In the genomic region with DNA sequence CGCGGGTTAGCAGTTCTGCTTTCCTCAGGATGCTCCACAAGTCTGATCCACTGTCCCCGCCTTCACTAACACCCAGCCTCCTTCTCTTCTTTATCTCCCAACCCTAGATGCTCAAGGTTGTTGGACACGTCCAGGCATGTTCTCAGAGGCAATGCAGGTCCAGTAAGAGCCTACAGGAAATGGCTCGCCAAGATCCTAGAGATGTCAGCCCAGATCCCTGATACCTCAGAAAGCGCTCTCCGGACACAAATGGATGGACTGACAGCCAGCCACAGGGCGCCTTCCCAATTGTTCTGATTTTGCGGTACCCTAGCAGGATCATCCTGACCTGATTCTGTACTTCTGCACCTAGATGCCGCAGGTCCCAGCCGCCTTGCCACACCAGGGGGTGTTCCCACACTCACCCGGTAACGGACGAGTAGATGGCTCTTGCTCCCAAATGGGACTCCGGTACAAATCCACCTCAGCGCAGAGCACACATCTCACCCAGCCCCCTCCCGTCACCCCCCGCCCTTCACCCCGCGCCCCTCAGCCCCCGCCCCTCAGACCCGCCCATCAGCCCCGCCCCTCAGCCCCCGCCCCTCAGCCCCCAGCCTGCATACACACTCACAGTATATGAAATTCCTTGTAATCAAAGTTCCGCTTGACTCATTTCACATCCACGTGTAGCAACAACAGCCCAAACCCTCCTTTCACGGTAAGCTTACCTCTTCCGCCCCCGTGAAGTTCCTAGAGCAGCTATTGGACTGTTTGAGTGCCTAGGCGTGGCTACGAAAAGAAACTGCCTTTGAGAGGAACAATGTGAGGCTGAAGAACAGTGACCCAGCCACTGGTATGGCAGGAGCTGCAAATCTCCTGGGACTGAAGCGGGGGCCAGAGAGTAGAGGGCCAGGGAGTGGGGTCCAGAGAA, we compare ENCODE assay signal across 8 cellular contexts. TPM values are rescaled to one million over a fixed set of nuclear protein-coding genes. Genes with fewer than 3 reads are reported as not detected.
DNase-seq lines count a peak whose midpoint lies in the region; ATAC-seq lines count a peak whose summit lies in the region.

A gene with protein sequence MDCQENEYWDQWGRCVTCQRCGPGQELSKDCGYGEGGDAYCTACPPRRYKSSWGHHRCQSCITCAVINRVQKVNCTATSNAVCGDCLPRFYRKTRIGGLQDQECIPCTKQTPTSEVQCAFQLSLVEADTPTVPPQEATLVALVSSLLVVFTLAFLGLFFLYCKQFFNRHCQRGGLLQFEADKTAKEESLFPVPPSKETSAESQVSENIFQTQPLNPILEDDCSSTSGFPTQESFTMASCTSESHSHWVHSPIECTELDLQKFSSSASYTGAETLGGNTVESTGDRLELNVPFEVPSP (minus strand): TSS at position 488 of the 910 bp plus-strand sequence. CDS start 23,058 bp downstream, outside the sequence.

- peaks cover 11% of the 10 kb centered on the region for H3K79me2 ChIP-seq in ACC112 (ENCODE audit: control insufficient read depth, insufficient read depth, low read length, unreplicated experiment)

- H3K4me3 ChIP-seq in ACC112 (ENCODE audit: low read depth, low read length), result peak within 1 kb of the TSS; percentile 93

- peak; percentile 96 for ATAC-seq in GM18520 (IDR thresholded peaks at IDR 0.05; ENCODE audit: unreplicated experiment)
- ATAC-seq in HG02943 (IDR thresholded peaks at IDR 0.05; ENCODE audit: low read depth, unreplicated experiment), result peak; percentile 92

- H3K4me1 ChIP-seq in ACC112 (ENCODE audit: control insufficient read depth, insufficient read depth, low read length, unreplicated experiment), result peaks cover 29% of the 10 kb centered on the region

- DNase-seq in SW 1271 (lab: John Stamatoyannopoulos, UW) (peak; percentile 9 to 54), dedifferentiated amniotic fluid mesenchymal stem cell (ENCODE audit: extremely low spot score) (peak; percentile 79), lung microvascular endothelial cell (ENCODE audit: low read depth in 2 of 2) (peak; percentile 5 to 87), NCI-H2029 (lab: John Stamatoyannopoulos, UW) (no peak)
- peak in 4 of 6 experiments; percentile 3 to 11 (median 7) for DNase-seq in stimulated activated naive CD4-positive, alpha-beta T cell (lab: John Stamatoyannopoulos, UW)

- H3K27ac ChIP-seq in ACC112 (ENCODE audit: low read depth, low read length), result peak within 1 kb of the TSS; percentile 80

- no peaks in the 10 kb centered on the region for H3K36me3 ChIP-seq in ACC112 (ENCODE audit: insufficient read depth, low read length)

- H2AFZ ChIP-seq in ACC112 (ENCODE audit: low read length, unreplicated experiment), result peak within 1 kb of the TSS; percentile 32

- H3K27me3 ChIP-seq in ACC112 (ENCODE audit: insufficient read depth, low read length), result no peaks in the 10 kb centered on the region

RNA-seq across cellular contexts. Expression of the gene that starts here (rescaled TPM):
- total RNA-seq in lung microvascular endothelial cell, result 0.60 and 1.5 TPM in 2 replicates
